ENCODE assay signal across 1 cellular context in the genomic region with DNA sequence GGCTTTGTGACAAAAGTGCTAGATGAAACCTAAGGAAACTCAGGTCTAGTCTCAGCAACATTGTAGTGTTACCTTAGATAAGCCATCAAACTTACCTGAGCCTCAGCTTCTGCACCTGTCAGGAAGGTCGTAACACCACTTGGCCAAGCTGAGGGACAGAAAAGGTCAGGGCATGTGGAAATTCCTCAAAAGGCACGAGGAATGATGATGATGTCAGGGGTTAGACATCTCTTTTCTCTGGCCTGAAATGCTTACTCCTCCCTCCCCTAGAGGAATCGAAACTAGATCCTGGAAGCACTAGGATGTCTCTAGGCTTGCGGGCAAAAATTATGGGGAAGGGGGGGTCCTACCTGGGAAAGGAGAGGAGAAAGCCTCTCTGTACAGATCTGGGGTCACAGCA.
TF ChIP-seq lines count a peak whose summit lies in the region.

No MANE protein-coding gene starts in this region.

TF ChIP-seq in H1, 55 proteins besides CTCF, POLR2A, EP300 and RAD21 (continued from another document):
- TF ChIP-seq KDM5A (IDR thresholded peaks at IDR 0.05; ENCODE audit: low read length), result no peak
- TF ChIP-seq GABPA (IDR thresholded peaks at IDR 0.05; ENCODE audit: borderline replicate concordance, insufficient read depth, low read length), result no peak
- TF ChIP-seq SP4 (IDR thresholded peaks at IDR 0.05; ENCODE audit: low read length), result no peak
- no peak for TF ChIP-seq NANOG (IDR thresholded peaks at IDR 0.05; ENCODE audit: insufficient read depth, low read depth, low read length, poor library complexity, severe bottlenecking)
- no peak for TF ChIP-seq HDAC2 (IDR thresholded peaks at IDR 0.05; ENCODE audit: borderline replicate concordance in 1 of 2, low read depth in 2 of 2, low read length in 2 of 2)
- TF ChIP-seq SIN3A (conservative IDR thresholded peaks at IDR 0.05 in 1 of 2, IDR thresholded peaks at IDR 0.05 in 1 of 2; ENCODE audit: low read depth in 1 of 2, low read length in 2 of 2), result no peak
- TF ChIP-seq CBX8 (IDR thresholded peaks at IDR 0.05; ENCODE audit: borderline replicate concordance, low read depth, low read length), result no peak
- TF ChIP-seq JUN (IDR thresholded peaks at IDR 0.05; ENCODE audit: low read depth, low read length), result no peak
- no peak for TF ChIP-seq PHF8 (conservative IDR thresholded peaks at IDR 0.05; ENCODE audit: low read depth, low read length)
- TF ChIP-seq TEAD4 (IDR thresholded peaks at IDR 0.05; ENCODE audit: low read depth, low read length), result no peak
- TF ChIP-seq SIRT6 (IDR thresholded peaks at IDR 0.05; ENCODE audit: low read length), result no peak
- no peak for TF ChIP-seq RFX5 (IDR thresholded peaks at IDR 0.05; ENCODE audit: borderline replicate concordance, low read depth, low read length)
- no peak for TF ChIP-seq JUND (IDR thresholded peaks at IDR 0.05; ENCODE audit: low read length)
- no peak for TF ChIP-seq SIX5 (IDR thresholded peaks at IDR 0.05; ENCODE audit: low read depth, low read length)
- TF ChIP-seq TBP (IDR thresholded peaks at IDR 0.05; ENCODE audit: low read depth, low read length), result no peak
- TF ChIP-seq, protein P1, sequence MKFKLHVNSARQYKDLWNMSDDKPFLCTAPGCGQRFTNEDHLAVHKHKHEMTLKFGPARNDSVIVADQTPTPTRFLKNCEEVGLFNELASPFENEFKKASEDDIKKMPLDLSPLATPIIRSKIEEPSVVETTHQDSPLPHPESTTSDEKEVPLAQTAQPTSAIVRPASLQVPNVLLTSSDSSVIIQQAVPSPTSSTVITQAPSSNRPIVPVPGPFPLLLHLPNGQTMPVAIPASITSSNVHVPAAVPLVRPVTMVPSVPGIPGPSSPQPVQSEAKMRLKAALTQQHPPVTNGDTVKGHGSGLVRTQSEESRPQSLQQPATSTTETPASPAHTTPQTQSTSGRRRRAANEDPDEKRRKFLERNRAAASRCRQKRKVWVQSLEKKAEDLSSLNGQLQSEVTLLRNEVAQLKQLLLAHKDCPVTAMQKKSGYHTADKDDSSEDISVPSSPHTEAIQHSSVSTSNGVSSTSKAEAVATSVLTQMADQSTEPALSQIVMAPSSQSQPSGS (IDR thresholded peaks at IDR 0.05; ENCODE audit: low read length), result no peak
- no peak for TF ChIP-seq MAFK (IDR thresholded peaks at IDR 0.05; ENCODE audit: low read depth, low read length)
- no peak for TF ChIP-seq USF2 (IDR thresholded peaks at IDR 0.05; ENCODE audit: low read length)
- no peak for TF ChIP-seq FOSL1 (IDR thresholded peaks at IDR 0.05; ENCODE audit: insufficient read depth, low read depth, low read length)
